In the genomic region with DNA sequence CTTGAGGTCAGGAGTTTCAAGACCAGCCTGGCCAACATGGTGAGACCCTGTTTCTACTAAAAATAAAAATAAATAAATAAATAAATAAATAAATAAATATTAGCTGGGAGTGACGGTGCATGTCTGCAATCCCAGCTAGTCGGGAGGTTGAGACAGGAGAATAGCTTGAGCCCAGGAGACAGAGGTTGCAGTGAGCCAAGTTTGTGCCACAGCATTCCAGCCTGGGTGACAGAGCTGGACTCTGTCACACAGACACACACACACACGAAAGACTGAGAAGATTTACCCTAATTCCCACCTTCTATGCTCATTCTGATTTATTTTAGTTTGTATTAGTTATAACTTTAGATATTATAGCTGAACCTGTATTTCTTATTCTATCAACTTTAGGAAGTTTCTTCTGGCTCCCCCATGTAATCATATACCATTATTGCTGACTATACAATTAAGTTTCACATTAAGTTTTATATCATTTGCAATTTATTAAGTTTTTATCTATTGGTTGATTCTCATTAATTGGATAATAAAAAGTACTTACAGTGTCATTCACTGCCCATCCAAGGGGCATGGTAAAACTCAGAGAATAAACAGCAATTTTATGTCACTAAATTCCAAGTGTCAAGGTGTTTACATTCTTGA, we compare ENCODE assay signal across 31 cellular contexts.
"Had no signal": no experiment of that assay in that cellular context is flagged by ENCODE, and none has a peak within 500 bp of the region (broad histone marks: within the 10 kb centered on the region; RNA-seq: fewer than 3 reads in every experiment).

No MANE protein-coding gene starts in this region.

- FAIRE-seq: astrocyte, RCC 7860 had no signal

- H3K9me3 Mint-ChIP-seq: activated CD4-positive, alpha-beta T cell treated with anti-CD3 and anti-CD28 coated beads, Interleukin-2, amount 10 ng/mL, durations not matched to agents 24 days and 14 days; activated naive CD4-positive, alpha-beta T cell treated with anti-CD3 and anti-CD28 coated beads, Interleukin-2, amount 50 U/mL, for 72 hours; activated T-cell treated with anti-CD3 and anti-CD28 coated beads, Interleukin-2, amount 50 U/mL, for 24 hours; activated T-helper 2 cell treated with anti-CD3 and anti-CD28 coated beads, Interferon-gamma antibody, Interleukin-2, Interleukin-4, amounts not matched to agents 10 μg/mL and 5 μg/mL and 100 μg/mL, durations not matched to agents 14 hours and 24 hours and 36 hours had no signal

- ATAC-seq: activated CD8-positive, alpha-beta T cell treated with anti-CD3 and anti-CD28 coated beads, Interleukin-2, amount 10 ng/mL, durations not matched to agents 7 days and 5 days; activated naive CD4-positive, alpha-beta T cell treated with anti-CD3 and anti-CD28 coated beads, Interleukin-2, amount 50 U/mL, for 72 hours; body of pancreas; Right ventricle myocardium inferior had no signal

- H3K4me1 ChIP-seq: breast epithelium had no signal

- H3K4me3 ChIP-seq: adrenal gland, body of pancreas, breast epithelium, PC-9 had no signal

- H3K27ac Mint-ChIP-seq: activated CD4-positive, alpha-beta T cell treated with anti-CD3 and anti-CD28 coated beads, Interleukin-2, amount 10 ng/mL, durations not matched to agents 24 days and 14 days; activated CD8-positive, alpha-beta T cell treated with anti-CD3 and anti-CD28 coated beads, Interleukin-2, amount 10 ng/mL, durations not matched to agents 7 days and 5 days; activated naive CD4-positive, alpha-beta T cell treated with anti-CD3 and anti-CD28 coated beads for 36 hours; activated naive CD4-positive, alpha-beta T cell treated with anti-CD3 and anti-CD28 coated beads, Interleukin-2, amount 50 U/mL, for 72 hours; activated T-helper 2 cell treated with anti-CD3 and anti-CD28 coated beads, Interferon-gamma antibody, Interleukin-2, Interleukin-4, amounts not matched to agents 10 μg/mL and 5 μg/mL and 100 μg/mL, durations not matched to agents 14 hours and 24 hours and 36 hours had no signal

- H3K36me3 ChIP-seq: adrenal gland, breast epithelium had no signal

- DNase-seq: activated CD4-positive, alpha-beta T cell treated with anti-CD3 and anti-CD28 coated beads, Interleukin-2, amount 10 ng/mL, durations not matched to agents 24 days and 14 days; activated CD4-positive, alpha-beta T cell treated with anti-CD3 and anti-CD28 coated beads, Interleukin-2, amount 50 U/mL, for 4 hours; activated CD8-positive, alpha-beta T cell treated with anti-CD3 and anti-CD28 coated beads, Interleukin-2, amount 10 ng/mL, durations not matched to agents 7 days and 5 days; activated gamma-delta T cell treated with Interleukin-2 at 50 U/mL for 16 hours; activated naive CD4-positive, alpha-beta T cell treated with anti-CD3 and anti-CD28 coated beads for 36 hours; activated T-cell treated with anti-CD3 and anti-CD28 coated beads, Interleukin-2, amount 50 U/mL, for 24 hours; adrenal gland; body of pancreas; caudate nucleus; cerebellar nuclear complex; MM.1S; MV-4-11; NCI-H1092; NCI-H1436 treated with DMSO at 0.1 percent for 48 hours; NCI-H187; NCI-H2029 treated with DMSO at 0.1 percent for 48 hours; NCI-H2107; NCI-H2171; NCI-H510A; NCI-H526; NCI-H748 treated with DMSO at 0.1 percent for 48 hours; NK-92 treated with Interleukin-12 subunit alpha and Interleukin-12 subunit beta, amount 100 ng/mL, for 24 hours; PC-9; T1000 had no signal

- H3K27ac ChIP-seq: adrenal gland, body of pancreas, breast epithelium, PC-9, RWPE1 had no signal

- H3K4me3 Mint-ChIP-seq: activated CD4-positive, alpha-beta T cell treated with anti-CD3 and anti-CD28 coated beads, Interleukin-2, amount 10 ng/mL, durations not matched to agents 24 days and 14 days; activated CD8-positive, alpha-beta T cell treated with anti-CD3 and anti-CD28 coated beads, Interleukin-2, amount 10 ng/mL, durations not matched to agents 7 days and 5 days; activated naive CD4-positive, alpha-beta T cell treated with anti-CD3 and anti-CD28 coated beads for 36 hours; activated T-cell treated with anti-CD3 and anti-CD28 coated beads, Interleukin-2, amount 50 U/mL, for 24 hours had no signal

- H2AFZ ChIP-seq: PC-9 had no signal

- H3K4me2 ChIP-seq: PC-9 had no signal

- H3K27me3 ChIP-seq: adrenal gland, body of pancreas, breast epithelium had no signal

- H3K27me3 Mint-ChIP-seq: activated CD4-positive, alpha-beta T cell treated with anti-CD3 and anti-CD28 coated beads, Interleukin-2, amount 10 ng/mL, durations not matched to agents 24 days and 14 days; activated T-cell treated with anti-CD3 and anti-CD28 coated beads, Interleukin-2, amount 50 U/mL, for 24 hours had no signal

- H3K9me3 ChIP-seq: body of pancreas, breast epithelium had no signal
